In the genomic region with DNA sequence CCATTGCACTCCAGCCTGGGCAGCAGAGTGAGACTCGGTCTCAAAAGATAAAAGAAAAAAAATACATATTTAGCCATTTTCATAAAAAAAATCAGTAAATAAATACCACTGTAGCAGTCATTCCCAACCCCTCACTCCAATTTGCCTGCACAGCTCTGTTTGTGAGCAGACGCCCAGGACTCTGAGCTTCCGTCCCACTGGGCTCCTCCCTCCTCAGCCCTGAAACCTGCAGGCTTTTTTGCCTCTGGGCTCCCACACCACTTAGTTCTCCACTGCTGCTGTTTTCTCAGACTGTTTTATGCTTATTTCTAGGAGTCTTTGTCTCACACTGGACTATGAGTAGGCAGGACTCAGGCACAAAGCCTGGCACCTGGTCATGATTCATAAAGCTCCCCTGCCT, we compare ENCODE assay signal across 29 cellular contexts. TPM values are rescaled to one million over a fixed set of nuclear protein-coding genes. Genes with fewer than 3 reads are reported as not detected.
"Had no signal": no experiment of that assay in that cellular context is flagged by ENCODE, and none has a peak within 500 bp of the region (broad histone marks: within the 10 kb centered on the region; RNA-seq: fewer than 3 reads in every experiment).

No MANE protein-coding gene starts in this region.

- H3K4me3 ChIP-seq: esophagus muscularis mucosa, gastroesophageal sphincter had no signal

- H3K4me1 ChIP-seq: esophagus muscularis mucosa, gastroesophageal sphincter had no signal

- FAIRE-seq: astrocyte, bronchial epithelial cell had no signal

- H3K36me3 ChIP-seq: brain microvascular endothelial cell, esophagus muscularis mucosa, gastroesophageal sphincter had no signal

- H3K27me3 ChIP-seq: brain microvascular endothelial cell had no signal

- ATAC-seq: activated CD4-positive, alpha-beta T cell treated with anti-CD3 and anti-CD28 coated beads for 36 hours; activated T-cell treated with anti-CD3 and anti-CD28 coated beads, Interleukin-2, amount 50 U/mL, for 72 hours; effector memory CD8-positive, alpha-beta T cell; gastroesophageal sphincter had no signal

- H3K27ac ChIP-seq: brain microvascular endothelial cell, esophagus muscularis mucosa, gastroesophageal sphincter had no signal

- H3K9me3 ChIP-seq: esophagus muscularis mucosa, gastroesophageal sphincter had no signal

- DNase-seq: activated CD4-positive, alpha-beta memory T cell treated with anti-CD3 and anti-CD28 coated beads, Interleukin-2, amount 10 ng/mL, durations not matched to agents 7 days and 5 days; activated CD4-positive, alpha-beta T cell treated with anti-CD3 and anti-CD28 coated beads for 36 hours; activated CD4-positive, alpha-beta T cell treated with anti-CD3 and anti-CD28 coated beads, Interleukin-2, amount 10 ng/mL, durations not matched to agents 24 days and 14 days; activated CD4-positive, alpha-beta T cell treated with anti-CD3 and anti-CD28 coated beads, Interleukin-2, amount 50 U/mL, for 4 hours; activated CD4-positive, CD25-positive, alpha-beta regulatory T cell; activated CD4-positive, CD25-positive, alpha-beta regulatory T cell treated with anti-CD3 and anti-CD28 coated beads, Interleukin-2, amount 50 U/mL, for 72 hours; activated CD8-positive, alpha-beta memory T cell treated with anti-CD3 and anti-CD28 coated beads, Interleukin-2, amount 50 U/mL, for 48 hours; activated gamma-delta T cell; activated naive CD4-positive, alpha-beta T cell treated with anti-CD3 and anti-CD28 coated beads, Interleukin-2, amount 50 U/mL, for 16 hours; activated naive CD4-positive, alpha-beta T cell treated with Interleukin-2 at 50 U/mL for 16 hours; activated T-cell treated with anti-CD3 and anti-CD28 coated beads for 4 hours; activated T-cell treated with anti-CD3 and anti-CD28 coated beads, Interleukin-2, amount 50 U/mL, for 24 hours; activated T-cell treated with anti-CD3 and anti-CD28 coated beads, Interleukin-2, amount 50 U/mL, for 72 hours; amniotic stem cell; anterior cingulate cortex; brain microvascular endothelial cell; cortex of kidney; dermis blood vessel endothelial cell; effector CD4-positive, alpha-beta T cell; effector memory CD8-positive, alpha-beta T cell; erythroblast; foreskin melanocyte; T-helper 2 cell had no signal

RNA-seq across cellular contexts. Expression of a gene that starts 6.0 kb away (rescaled TPM):
- total RNA-seq: activated CD4-positive, alpha-beta T cell treated with anti-CD3 and anti-CD28 coated beads for 36 hours; activated CD4-positive, alpha-beta T cell treated with anti-CD3 and anti-CD28 coated beads, Interleukin-2, amount 10 ng/mL, durations not matched to agents 24 days and 14 days; activated T-cell treated with anti-CD3 and anti-CD28 coated beads, Interleukin-2, amount 50 U/mL, for 72 hours; astrocyte; bronchial epithelial cell; cerebellum; dermis blood vessel endothelial cell; glomerular endothelial cell had no signal

RNA-seq across cellular contexts. Expression of a gene that starts 47.0 kb away (rescaled TPM):
- total RNA-seq: bronchial epithelial cell, cerebellum, dermis blood vessel endothelial cell, glomerular endothelial cell had no signal
